8 cellular contexts compared by ENCODE assay signal in the genomic region with DNA sequence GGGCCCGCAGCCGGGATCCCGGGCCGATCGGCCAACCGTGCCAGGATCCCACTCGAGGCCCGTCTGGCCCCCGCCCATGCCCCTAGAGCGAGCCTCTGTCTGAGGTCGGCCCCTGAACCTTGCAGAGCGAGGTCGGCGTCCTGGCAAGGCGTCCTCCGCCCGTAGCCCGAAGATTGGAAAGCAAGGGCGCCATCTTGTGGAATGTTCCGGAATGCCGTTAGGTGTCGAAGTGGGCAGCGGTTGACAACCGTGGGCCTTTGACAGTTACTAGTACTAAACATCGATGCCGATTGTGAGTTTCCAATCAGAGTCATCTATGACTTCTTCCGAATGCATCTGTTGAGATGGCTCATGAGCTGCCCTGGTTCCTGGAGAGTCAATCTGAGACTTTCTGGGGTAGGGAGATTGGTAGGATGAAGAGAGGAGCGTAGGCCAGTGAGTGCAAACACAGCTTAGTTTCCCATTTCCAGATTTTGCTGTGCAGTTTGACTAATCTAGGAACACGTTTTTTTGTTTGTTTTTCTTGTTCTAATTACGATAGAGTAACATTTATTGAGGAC. TPM values are rescaled to one million over a fixed set of nuclear protein-coding genes. Genes with fewer than 3 reads are reported as not detected.
DNase-seq lines count a peak whose midpoint lies in the region; ATAC-seq and TF ChIP-seq lines count a peak whose summit lies in the region.

No MANE protein-coding gene starts in this region.

- TF ChIP-seq CTCF in GM23338 (conservative IDR thresholded peaks at IDR 0.05; ENCODE audit: low read depth in 2 of 2) = peak; percentile 72 to 98
- peak; percentile 75 for TF ChIP-seq CTCF in neural progenitor cell (IDR thresholded peaks at IDR 0.05)

- no peaks in the 10 kb centered on the region for H3F3A ChIP-seq in GM23338 (replicated peaks; ENCODE audit: low read depth)
- no peaks in the 10 kb centered on the region for H3F3A ChIP-seq in neural progenitor cell (ENCODE audit: low read depth)

- H3K9me2 ChIP-seq in GM23338 (ENCODE audit: insufficient read depth) = no peaks in the 10 kb centered on the region

- H3K4me1 ChIP-seq in GM23338 (ENCODE audit: insufficient read depth) (peaks cover 7% of the 10 kb centered on the region; the same call in 1 of the 2 replicates), SJCRH30 (peaks cover 12% of the 10 kb centered on the region), neural progenitor cell (peaks cover 5% of the 10 kb centered on the region)

- peaks cover 8% of the 10 kb centered on the region for H3K27me3 ChIP-seq in GM23338 (ENCODE audit: insufficient read depth)
- no peaks in the 10 kb centered on the region for H3K27me3 ChIP-seq in SJCRH30
- H3K27me3 ChIP-seq in neural progenitor cell = peaks cover 17% of the 10 kb centered on the region

- H3K9me3 Mint-ChIP-seq in GM23338 (no peaks in the 10 kb centered on the region; the same call in 2 of the 3 replicates), neural progenitor cell (no peaks in the 10 kb centered on the region)

- peaks cover 9% of the 10 kb centered on the region; the same call in 1 of the 2 replicates for H3K79me2 ChIP-seq in GM23338 (replicated peaks; ENCODE audit: insufficient read depth)
- H3K79me2 ChIP-seq in neural progenitor cell (ENCODE audit: low read depth) = no peaks in the 10 kb centered on the region

- H3K27me3 Mint-ChIP-seq in GM23338 (ENCODE audit: insufficient read depth, low read depth, poor library complexity) (peaks cover 11% of the 10 kb centered on the region), neural progenitor cell (ENCODE audit: insufficient read depth, low read depth) (peaks cover 3% of the 10 kb centered on the region)

- H3K4me3 Mint-ChIP-seq in GM23338 (peak overlapping the region; percentile 18), neural progenitor cell (peak overlapping the region; percentile 91)

- peak; percentile 88 for DNase-seq in EL
- peak; percentile 93 for DNase-seq in GM23338 (ENCODE audit: low spot score)
- DNase-seq in Kasumi-1 (lab: John Stamatoyannopoulos, UW) = peak; percentile 80 to 88
- DNase-seq in SJCRH30 = peak; percentile 89 to 96
- peak; percentile 71 to 85 (median 84) for DNase-seq in activated naive CD4-positive, alpha-beta T cell (lab: John Stamatoyannopoulos, UW)
- peak; percentile 87 for DNase-seq in foreskin melanocyte
- peak; percentile 94 for DNase-seq in neural progenitor cell (ENCODE audit: low spot score)
- peak; percentile 67 for DNase-seq in stromal cell of bone marrow (ENCODE audit: low read depth)

- H4K20me1 ChIP-seq in GM23338 (replicated peaks; ENCODE audit: insufficient read depth) (no peaks in the 10 kb centered on the region; the same call in 1 of the 2 replicates), neural progenitor cell (ENCODE audit: low read depth) (no peaks in the 10 kb centered on the region)

- H3K27ac ChIP-seq in GM23338 (ENCODE audit: low read depth) (no peak overlapping the region), SJCRH30 (peak overlapping the region; percentile 86), neural progenitor cell (no peak overlapping the region)

- peak; percentile 83 for ATAC-seq in GM23338

- H3K4me2 ChIP-seq in GM23338 = peak overlapping the region; percentile 87
- peak overlapping the region; percentile 93 for H3K4me2 ChIP-seq in neural progenitor cell

- H3K36me3 Mint-ChIP-seq in GM23338 (ENCODE audit: low read depth) (peaks cover 28% of the 10 kb centered on the region), neural progenitor cell (peaks cover 10% of the 10 kb centered on the region)

- H2AFZ ChIP-seq in GM23338 (peak overlapping the region; percentile 40; the same call in 1 of the 2 replicates), neural progenitor cell (replicated peaks) (peak overlapping the region; percentile 82)

- no peak overlapping the region for H3K27ac Mint-ChIP-seq in GM23338
- no peak overlapping the region for H3K27ac Mint-ChIP-seq in neural progenitor cell

- H3K4me3 ChIP-seq in GM23338 = peak overlapping the region; percentile 74
- H3K4me3 ChIP-seq in SJCRH30 = peak overlapping the region; percentile 81
- peak overlapping the region; percentile 63 for H3K4me3 ChIP-seq in neural progenitor cell

- H3K36me3 ChIP-seq in GM23338 (ENCODE audit: insufficient read depth) = peaks cover 21% of the 10 kb centered on the region
- H3K36me3 ChIP-seq in SJCRH30 = peaks cover 26% of the 10 kb centered on the region
- no peaks in the 10 kb centered on the region for H3K36me3 ChIP-seq in neural progenitor cell

- peaks cover 24% of the 10 kb centered on the region for H3K4me1 Mint-ChIP-seq in GM23338
- H3K4me1 Mint-ChIP-seq in neural progenitor cell = peaks cover 3% of the 10 kb centered on the region

- H3K9me3 ChIP-seq in SJCRH30 (replicated peaks) (no peaks in the 10 kb centered on the region), neural progenitor cell (ENCODE audit: low read depth) (no peaks in the 10 kb centered on the region)

- no peak overlapping the region for H3K9ac ChIP-seq in neural progenitor cell

TF ChIP-seq in GM23338, 12 proteins besides CTCF, POLR2A, EP300 and RAD21:
- TF ChIP-seq STAT1 (IDR thresholded peaks at IDR 0.05; ENCODE audit: unreplicated experiment) (no peak), CREB1 (CRISPR knock-in tag; IDR thresholded peaks at IDR 0.05; ENCODE audit: low read depth) (0 out of 2 replicates have a peak, but pooled peaks have one; percentile 20)

RNA-seq across cellular contexts. Expression of gene PLK2, which starts 0.9 kb away (rescaled TPM):
- total RNA-seq in GM23338 (2014; rRNA removed; shearing (Covaris generic)) = 29.4 and 30.0 TPM in 2 replicates
- polyA plus RNA-seq in GM23338 (2016; fragmentation: Nextera tagmentation; extraction: Ambion mirVana) = 12.0 and 13.5 TPM in 2 replicates
- total RNA-seq in SJCRH30 (2014; rRNA removed; shearing (Covaris generic)) = 38.8 and 41.6 TPM in 2 replicates
- 10.1 and 22.5 TPM in 2 replicates for total RNA-seq in neural progenitor cell (ENCODE audit: low replicate concordance)

RNA-seq across cellular contexts. Expression of gene GAPT, which starts 30.4 kb away (rescaled TPM):
- total RNA-seq in GM23338 (2014; rRNA removed; shearing (Covaris generic)) = not detected in 2 replicates
- not detected in 2 replicates for polyA plus RNA-seq in GM23338 (2016; fragmentation: Nextera tagmentation; extraction: Ambion mirVana)
- not detected in 2 replicates for total RNA-seq in SJCRH30 (2014; rRNA removed; shearing (Covaris generic))
- total RNA-seq in neural progenitor cell (ENCODE audit: low replicate concordance) = not detected in 2 replicates
